ENCODE assay signal across 1 cellular context in the genomic region with DNA sequence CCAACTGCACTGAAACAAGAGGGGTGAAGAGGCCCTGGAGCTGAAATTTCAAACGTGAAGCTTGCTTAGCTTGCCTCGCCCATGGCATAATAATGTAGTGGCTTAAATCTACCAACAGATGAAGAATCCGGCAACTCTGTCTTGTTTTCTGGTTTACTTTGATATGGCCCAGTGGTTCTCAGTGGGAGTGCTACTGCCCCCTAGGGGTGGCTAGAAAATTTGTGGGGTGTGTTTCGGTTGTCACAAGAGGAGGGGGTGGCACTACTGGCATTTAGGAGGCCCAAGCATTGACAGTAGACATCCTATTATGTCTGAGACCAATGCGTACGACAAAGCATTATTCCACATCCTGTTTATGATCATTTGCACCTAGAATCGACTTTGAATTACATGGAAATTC.
TF ChIP-seq lines count a peak whose summit lies in the region.

No MANE protein-coding gene starts in this region.

TF ChIP-seq in WTC11, 78 proteins besides CTCF, POLR2A, EP300 and RAD21 (continued from another document):
- TF ChIP-seq, protein P1, sequence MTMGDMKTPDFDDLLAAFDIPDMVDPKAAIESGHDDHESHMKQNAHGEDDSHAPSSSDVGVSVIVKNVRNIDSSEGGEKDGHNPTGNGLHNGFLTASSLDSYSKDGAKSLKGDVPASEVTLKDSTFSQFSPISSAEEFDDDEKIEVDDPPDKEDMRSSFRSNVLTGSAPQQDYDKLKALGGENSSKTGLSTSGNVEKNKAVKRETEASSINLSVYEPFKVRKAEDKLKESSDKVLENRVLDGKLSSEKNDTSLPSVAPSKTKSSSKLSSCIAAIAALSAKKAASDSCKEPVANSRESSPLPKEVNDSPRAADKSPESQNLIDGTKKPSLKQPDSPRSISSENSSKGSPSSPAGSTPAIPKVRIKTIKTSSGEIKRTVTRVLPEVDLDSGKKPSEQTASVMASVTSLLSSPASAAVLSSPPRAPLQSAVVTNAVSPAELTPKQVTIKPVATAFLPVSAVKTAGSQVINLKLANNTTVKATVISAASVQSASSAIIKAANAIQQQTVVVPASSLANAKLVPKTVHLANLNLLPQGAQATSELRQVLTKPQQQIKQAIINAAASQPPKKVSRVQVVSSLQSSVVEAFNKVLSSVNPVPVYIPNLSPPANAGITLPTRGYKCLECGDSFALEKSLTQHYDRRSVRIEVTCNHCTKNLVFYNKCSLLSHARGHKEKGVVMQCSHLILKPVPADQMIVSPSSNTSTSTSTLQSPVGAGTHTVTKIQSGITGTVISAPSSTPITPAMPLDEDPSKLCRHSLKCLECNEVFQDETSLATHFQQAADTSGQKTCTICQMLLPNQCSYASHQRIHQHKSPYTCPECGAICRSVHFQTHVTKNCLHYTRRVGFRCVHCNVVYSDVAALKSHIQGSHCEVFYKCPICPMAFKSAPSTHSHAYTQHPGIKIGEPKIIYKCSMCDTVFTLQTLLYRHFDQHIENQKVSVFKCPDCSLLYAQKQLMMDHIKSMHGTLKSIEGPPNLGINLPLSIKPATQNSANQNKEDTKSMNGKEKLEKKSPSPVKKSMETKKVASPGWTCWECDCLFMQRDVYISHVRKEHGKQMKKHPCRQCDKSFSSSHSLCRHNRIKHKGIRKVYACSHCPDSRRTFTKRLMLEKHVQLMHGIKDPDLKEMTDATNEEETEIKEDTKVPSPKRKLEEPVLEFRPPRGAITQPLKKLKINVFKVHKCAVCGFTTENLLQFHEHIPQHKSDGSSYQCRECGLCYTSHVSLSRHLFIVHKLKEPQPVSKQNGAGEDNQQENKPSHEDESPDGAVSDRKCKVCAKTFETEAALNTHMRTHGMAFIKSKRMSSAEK (CRISPR knock-in tag; IDR thresholded peaks at IDR 0.05; ENCODE audit: borderline replicate concordance) = no peak
- TF ChIP-seq EMX1 (CRISPR knock-in tag; IDR thresholded peaks at IDR 0.05) (no peak), ZNF396 (CRISPR knock-in tag; IDR thresholded peaks at IDR 0.05; ENCODE audit: borderline replicate concordance) (no peak), GRHL2 (CRISPR knock-in tag; IDR thresholded peaks at IDR 0.05; ENCODE audit: insufficient replicate concordance, severe bottlenecking) (no peak), ATF3 (CRISPR knock-in tag; conservative IDR thresholded peaks at IDR 0.05) (no peak), NR3C1 (CRISPR knock-in tag; conservative IDR thresholded peaks at IDR 0.05; ENCODE audit: low read depth) (no peak), ZNF263 (CRISPR knock-in tag; IDR thresholded peaks at IDR 0.05; ENCODE audit: low read depth) (no peak), ZNF317 (CRISPR knock-in tag; IDR thresholded peaks at IDR 0.05; ENCODE audit: borderline replicate concordance, low read depth) (no peak), USF2 (CRISPR knock-in tag; IDR thresholded peaks at IDR 0.05) (no peak), SMAD3 (CRISPR knock-in tag; IDR thresholded peaks at IDR 0.05; ENCODE audit: borderline replicate concordance) (no peak), FOXP4 (CRISPR knock-in tag; IDR thresholded peaks at IDR 0.05) (no peak)
- TF ChIP-seq, protein P2, sequence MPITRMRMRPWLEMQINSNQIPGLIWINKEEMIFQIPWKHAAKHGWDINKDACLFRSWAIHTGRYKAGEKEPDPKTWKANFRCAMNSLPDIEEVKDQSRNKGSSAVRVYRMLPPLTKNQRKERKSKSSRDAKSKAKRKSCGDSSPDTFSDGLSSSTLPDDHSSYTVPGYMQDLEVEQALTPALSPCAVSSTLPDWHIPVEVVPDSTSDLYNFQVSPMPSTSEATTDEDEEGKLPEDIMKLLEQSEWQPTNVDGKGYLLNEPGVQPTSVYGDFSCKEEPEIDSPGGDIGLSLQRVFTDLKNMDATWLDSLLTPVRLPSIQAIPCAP (CRISPR knock-in tag; IDR thresholded peaks at IDR 0.05) = no peak
- TF ChIP-seq, protein P3, sequence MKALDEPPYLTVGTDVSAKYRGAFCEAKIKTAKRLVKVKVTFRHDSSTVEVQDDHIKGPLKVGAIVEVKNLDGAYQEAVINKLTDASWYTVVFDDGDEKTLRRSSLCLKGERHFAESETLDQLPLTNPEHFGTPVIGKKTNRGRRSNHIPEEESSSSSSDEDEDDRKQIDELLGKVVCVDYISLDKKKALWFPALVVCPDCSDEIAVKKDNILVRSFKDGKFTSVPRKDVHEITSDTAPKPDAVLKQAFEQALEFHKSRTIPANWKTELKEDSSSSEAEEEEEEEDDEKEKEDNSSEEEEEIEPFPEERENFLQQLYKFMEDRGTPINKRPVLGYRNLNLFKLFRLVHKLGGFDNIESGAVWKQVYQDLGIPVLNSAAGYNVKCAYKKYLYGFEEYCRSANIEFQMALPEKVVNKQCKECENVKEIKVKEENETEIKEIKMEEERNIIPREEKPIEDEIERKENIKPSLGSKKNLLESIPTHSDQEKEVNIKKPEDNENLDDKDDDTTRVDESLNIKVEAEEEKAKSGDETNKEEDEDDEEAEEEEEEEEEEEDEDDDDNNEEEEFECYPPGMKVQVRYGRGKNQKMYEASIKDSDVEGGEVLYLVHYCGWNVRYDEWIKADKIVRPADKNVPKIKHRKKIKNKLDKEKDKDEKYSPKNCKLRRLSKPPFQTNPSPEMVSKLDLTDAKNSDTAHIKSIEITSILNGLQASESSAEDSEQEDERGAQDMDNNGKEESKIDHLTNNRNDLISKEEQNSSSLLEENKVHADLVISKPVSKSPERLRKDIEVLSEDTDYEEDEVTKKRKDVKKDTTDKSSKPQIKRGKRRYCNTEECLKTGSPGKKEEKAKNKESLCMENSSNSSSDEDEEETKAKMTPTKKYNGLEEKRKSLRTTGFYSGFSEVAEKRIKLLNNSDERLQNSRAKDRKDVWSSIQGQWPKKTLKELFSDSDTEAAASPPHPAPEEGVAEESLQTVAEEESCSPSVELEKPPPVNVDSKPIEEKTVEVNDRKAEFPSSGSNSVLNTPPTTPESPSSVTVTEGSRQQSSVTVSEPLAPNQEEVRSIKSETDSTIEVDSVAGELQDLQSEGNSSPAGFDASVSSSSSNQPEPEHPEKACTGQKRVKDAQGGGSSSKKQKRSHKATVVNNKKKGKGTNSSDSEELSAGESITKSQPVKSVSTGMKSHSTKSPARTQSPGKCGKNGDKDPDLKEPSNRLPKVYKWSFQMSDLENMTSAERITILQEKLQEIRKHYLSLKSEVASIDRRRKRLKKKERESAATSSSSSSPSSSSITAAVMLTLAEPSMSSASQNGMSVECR (CRISPR knock-in tag; IDR thresholded peaks at IDR 0.05; ENCODE audit: borderline replicate concordance) = no peak
- TF ChIP-seq, protein P4, sequence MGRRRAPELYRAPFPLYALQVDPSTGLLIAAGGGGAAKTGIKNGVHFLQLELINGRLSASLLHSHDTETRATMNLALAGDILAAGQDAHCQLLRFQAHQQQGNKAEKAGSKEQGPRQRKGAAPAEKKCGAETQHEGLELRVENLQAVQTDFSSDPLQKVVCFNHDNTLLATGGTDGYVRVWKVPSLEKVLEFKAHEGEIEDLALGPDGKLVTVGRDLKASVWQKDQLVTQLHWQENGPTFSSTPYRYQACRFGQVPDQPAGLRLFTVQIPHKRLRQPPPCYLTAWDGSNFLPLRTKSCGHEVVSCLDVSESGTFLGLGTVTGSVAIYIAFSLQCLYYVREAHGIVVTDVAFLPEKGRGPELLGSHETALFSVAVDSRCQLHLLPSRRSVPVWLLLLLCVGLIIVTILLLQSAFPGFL (CRISPR knock-in tag; IDR thresholded peaks at IDR 0.05; ENCODE audit: borderline replicate concordance) = no peak
- TF ChIP-seq, protein P5, sequence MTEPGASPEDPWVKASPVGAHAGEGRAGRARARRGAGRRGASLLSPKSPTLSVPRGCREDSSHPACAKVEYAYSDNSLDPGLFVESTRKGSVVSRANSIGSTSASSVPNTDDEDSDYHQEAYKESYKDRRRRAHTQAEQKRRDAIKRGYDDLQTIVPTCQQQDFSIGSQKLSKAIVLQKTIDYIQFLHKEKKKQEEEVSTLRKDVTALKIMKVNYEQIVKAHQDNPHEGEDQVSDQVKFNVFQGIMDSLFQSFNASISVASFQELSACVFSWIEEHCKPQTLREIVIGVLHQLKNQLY (CRISPR knock-in tag; IDR thresholded peaks at IDR 0.05) = no peak
